Comparison of ENCODE assay signal across 25 cellular contexts in the genomic region with DNA sequence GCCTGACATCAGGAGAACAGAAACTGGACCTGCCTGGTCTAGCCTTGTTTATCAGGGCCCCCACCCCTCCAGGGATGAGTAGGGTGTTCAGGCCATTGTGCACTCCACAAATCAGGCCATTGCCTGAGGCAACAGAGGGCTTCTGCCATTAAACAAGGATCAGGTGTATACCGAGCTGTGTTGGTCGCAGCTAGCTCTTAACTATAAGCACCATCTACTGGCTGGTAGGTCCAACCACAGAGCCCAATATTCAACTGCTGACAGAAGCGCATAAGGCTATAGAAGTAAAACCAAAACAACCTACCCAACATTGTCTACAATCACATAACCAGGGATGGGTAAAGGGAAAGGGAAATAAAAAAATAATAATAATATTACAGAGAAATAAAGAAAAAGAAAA.
"Had no signal": no experiment of that assay in that cellular context is flagged by ENCODE, and none has a peak within 500 bp of the region (broad histone marks: within the 10 kb centered on the region; RNA-seq: fewer than 3 reads in every experiment).

No MANE protein-coding gene starts in this region.

- H3K4me3 ChIP-seq: heart left ventricle, left ventricle myocardium inferior, lower lobe of right lung, neural progenitor cell, ovary, right atrium auricular region, sigmoid colon, skin epidermis, tibial artery, upper lobe of right lung, vagina had no signal

- H3K27me3 ChIP-seq: heart left ventricle, neural progenitor cell, ovary, right atrium auricular region, sigmoid colon, tibial artery, upper lobe of right lung, vagina had no signal

- ATAC-seq: effector memory CD8-positive, alpha-beta T cell; heart left ventricle; left cardiac atrium; lower lobe of right lung; natural killer cell treated with Interleukin-12 subunit alpha and Interleukin-12 subunit beta and Interleukin-15 and Interleukin-18, amount 100 ng/mL, for 72 hours; stimulated activated naive CD8-positive, alpha-beta T cell treated with anti-CD3 and anti-CD28 coated beads, Interleukin-15, Interleukin-2, amounts not matched to agents 100 U/mL and 50 U/mL, for 24 hours; upper lobe of right lung had no signal

- H3K4me2 ChIP-seq: neural progenitor cell had no signal

- H3K4me3 Mint-ChIP-seq: dendritic cell treated with granulocyte-macrophage colony-stimulating factor and Interleukin-4, amounts not matched to agents 40 ng/mL and 50 ng/mL, for 4 days; effector memory CD8-positive, alpha-beta T cell; memory B cell; natural killer cell treated with Interleukin-12 subunit alpha and Interleukin-12 subunit beta and Interleukin-15 and Interleukin-18, amount 100 ng/mL, for 72 hours; neural progenitor cell had no signal

- H3K27ac Mint-ChIP-seq: dendritic cell treated with granulocyte-macrophage colony-stimulating factor and Interleukin-4, amounts not matched to agents 40 ng/mL and 50 ng/mL, for 4 days; effector memory CD8-positive, alpha-beta T cell; memory B cell; natural killer cell treated with Interleukin-12 subunit alpha and Interleukin-12 subunit beta and Interleukin-15 and Interleukin-18, amount 100 ng/mL, for 72 hours; neural progenitor cell had no signal

- H3K9ac ChIP-seq: neural progenitor cell had no signal

- H3K36me3 Mint-ChIP-seq: memory B cell, neural progenitor cell had no signal

- H3K9me3 ChIP-seq: upper lobe of right lung, vagina had no signal

- H3K27me3 Mint-ChIP-seq: dendritic cell treated with granulocyte-macrophage colony-stimulating factor and Interleukin-4, amounts not matched to agents 40 ng/mL and 50 ng/mL, for 4 days; effector memory CD8-positive, alpha-beta T cell; memory B cell; natural killer cell treated with Interleukin-12 subunit alpha and Interleukin-12 subunit beta and Interleukin-15 and Interleukin-18, amount 100 ng/mL, for 72 hours had no signal

- H3K27ac ChIP-seq: heart left ventricle, left ventricle myocardium inferior, lower lobe of right lung, neural progenitor cell, ovary, right atrium auricular region, sigmoid colon, skin epidermis, tibial artery, upper lobe of right lung, vagina had no signal

- H2AFZ ChIP-seq: neural progenitor cell had no signal

- FAIRE-seq: colon, kidney had no signal

- H3K4me1 Mint-ChIP-seq: memory B cell, neural progenitor cell had no signal

- DNase-seq: effector memory CD8-positive, alpha-beta T cell; erythroblast; foreskin melanocyte; heart left ventricle; hypothalamus; kidney; left cardiac atrium; left ventricle myocardium inferior; lower lobe of right lung; midbrain; nucleus accumbens; ovary; sigmoid colon; stimulated activated CD4-positive, alpha-beta T cell treated with anti-CD3 and anti-CD28 coated beads, Interleukin-2, amount 100 ng/mL, for 48 hours; stimulated activated naive CD8-positive, alpha-beta T cell treated with anti-CD3 and anti-CD28 coated beads, Interleukin-15, Interleukin-2, amounts not matched to agents 100 U/mL and 50 U/mL, for 24 hours; tibial artery; upper lobe of right lung had no signal

- H3K4me1 ChIP-seq: heart left ventricle, left ventricle myocardium inferior, lower lobe of right lung, neural progenitor cell, right atrium auricular region, tibial artery, upper lobe of right lung, vagina had no signal

- H3K36me3 ChIP-seq: heart left ventricle, left ventricle myocardium inferior, lower lobe of right lung, neural progenitor cell, ovary, right atrium auricular region, sigmoid colon, tibial artery, upper lobe of right lung, vagina had no signal
